ENCODE assay signal across 23 cellular contexts in genomic region chrX:24487576-24487975, GRCh38.
"Had no signal": no experiment of that assay in that cellular context is flagged by ENCODE, and none has a peak within 500 bp of the region (broad histone marks: within the 10 kb centered on the region; RNA-seq: fewer than 3 reads in every experiment).

No MANE protein-coding gene starts in this region.

- H3K4me1 ChIP-seq: breast epithelium, colonic mucosa had no signal

- H3K36me3 ChIP-seq: breast epithelium, colonic mucosa, MG63 had no signal

- H3K4me3 Mint-ChIP-seq: activated CD8-positive, alpha-beta T cell treated with anti-CD3 and anti-CD28 coated beads, Interleukin-2, amount 10 ng/mL, durations not matched to agents 7 days and 5 days; activated naive CD4-positive, alpha-beta T cell treated with anti-CD3 and anti-CD28 coated beads, Interleukin-2, amount 50 U/mL, for 24 hours; WTC11 had no signal

- DNase-seq: activated CD4-positive, alpha-beta T cell treated with anti-CD3 and anti-CD28 coated beads for 48 hours; activated CD4-positive, alpha-beta T cell treated with anti-CD3 and anti-CD28 coated beads, Interleukin-2, amount 50 U/mL, for 4 hours; activated CD4-positive, CD25-positive, alpha-beta regulatory T cell treated with anti-CD3 and anti-CD28 coated beads, Interleukin-2, amount 50 U/mL, for 72 hours; activated CD8-positive, alpha-beta memory T cell treated with anti-CD3 and anti-CD28 coated beads, Interleukin-2, amount 50 U/mL, for 48 hours; activated CD8-positive, alpha-beta T cell treated with anti-CD3 and anti-CD28 coated beads, Interleukin-2, amount 10 ng/mL, durations not matched to agents 7 days and 5 days; activated T-cell treated with anti-CD3 and anti-CD28 coated beads, Interleukin-2, amount 50 U/mL, for 1 hour; aorta; caudate nucleus; colonic mucosa; MG63; MV-4-11; NCI-H1092 treated with DMSO at 0.1 percent for 48 hours; NCI-H1930; NCI-H345; NCI-H510A; NCI-H526 treated with DMSO at 0.1 percent for 48 hours; RPMI8226; SK-N-SH; T-helper 1 cell had no signal

- H3K27ac Mint-ChIP-seq: activated CD8-positive, alpha-beta T cell treated with anti-CD3 and anti-CD28 coated beads, Interleukin-2, amount 10 ng/mL, durations not matched to agents 7 days and 5 days; WTC11 had no signal

- H3K4me3 ChIP-seq: breast epithelium, colonic mucosa, MG63 had no signal

- H3K9me3 Mint-ChIP-seq: activated naive CD4-positive, alpha-beta T cell treated with anti-CD3 and anti-CD28 coated beads, Interleukin-2, amount 50 U/mL, for 24 hours; WTC11 had no signal

- H3K9me3 ChIP-seq: breast epithelium, colonic mucosa, MG63, SK-N-SH had no signal

- H3K36me3 Mint-ChIP-seq: activated naive CD4-positive, alpha-beta T cell treated with anti-CD3 and anti-CD28 coated beads, Interleukin-2, amount 50 U/mL, for 24 hours; WTC11 had no signal

- H3K27me3 Mint-ChIP-seq: activated naive CD4-positive, alpha-beta T cell treated with anti-CD3 and anti-CD28 coated beads, Interleukin-2, amount 50 U/mL, for 24 hours had no signal

- H3K27me3 ChIP-seq: colonic mucosa, MG63 had no signal

- H3K27ac ChIP-seq: breast epithelium, colonic mucosa, KMS-11 had no signal
